ENCODE assay signal across 8 cellular contexts in genomic region chr18:11995445-11996189, GRCh38. TPM values are rescaled to one million over a fixed set of nuclear protein-coding genes. Genes with fewer than 3 reads are reported as not detected.
DNase-seq lines count a peak whose midpoint lies in the region; ATAC-seq and TF ChIP-seq lines count a peak whose summit lies in the region.

No MANE protein-coding gene starts in this region.

- CTCF ChIA-PET in CD8-positive, alpha-beta memory T cell (lab: Charles Lee): interaction anchor here (0.5 to 10.1 kb wide), 20 partner anchors 8 to 263 kb away, joined by 3 to 245 read pairs (median 3); partner anchors contain the start of gene IMPA2
- CTCF ChIA-PET in RWPE1 (lab: Yijun Ruan, JAX): interaction anchor here (0.6 to 4.4 kb wide), 24 partner anchors 10 to 685 kb away, joined by 3 to 67 read pairs (median 4); partner anchors contain the start of gene IMPA2

- peak; percentile 76 for ATAC-seq in GM19452 (IDR thresholded peaks at IDR 0.05; ENCODE audit: unreplicated experiment)

- peak; percentile 69 for TF ChIP-seq CTCF in RWPE1 (conservative IDR thresholded peaks at IDR 0.05; ENCODE audit: low read depth)
- TF ChIP-seq CTCF in osteocyte (IDR thresholded peaks at IDR 0.05): peak; percentile 85
- peak in 2 of 3 experiments; percentile 64 to 77 for TF ChIP-seq CTCF in vagina (IDR thresholded peaks at IDR 0.05)

- H3K4me1 ChIP-seq in CD8-positive, alpha-beta memory T cell (ENCODE audit: insufficient read depth, low read length): peaks cover 4% of the 10 kb centered on the region
- H3K4me1 ChIP-seq in vagina: peaks cover 46% of the 10 kb centered on the region

- DNase-seq in CD8-positive, alpha-beta memory T cell: peak; percentile 30 to 71 (median 41)
- peak in 51 of 76 experiments; percentile 0 to 76 (median 21) for DNase-seq in HUDEP-2 (lab: John Stamatoyannopoulos, UW; ENCODE audit: unreplicated experiment in 76 of 76)
- peak; percentile 67 for DNase-seq in RWPE1 (ENCODE audit: low spot score)
- DNase-seq in activated naive CD4-positive, alpha-beta T cell treated with Interleukin-2 at 50 U/mL for 16 hours: peak; percentile 60
- DNase-seq in globus pallidus (ENCODE audit: low spot score): peak; percentile 60
- no peak for DNase-seq in osteocyte (ENCODE audit: extremely low spot score, unreplicated experiment)
- DNase-seq in vagina (ENCODE audit: extremely low spot score in 2 of 2): no peak

- no peaks in the 10 kb centered on the region for H3K9me3 Mint-ChIP-seq in CD8-positive, alpha-beta memory T cell
- H3K9me3 Mint-ChIP-seq in osteocyte (ENCODE audit: unreplicated experiment): no peaks in the 10 kb centered on the region

- no peak overlapping the region for H3K4me3 ChIP-seq in CD8-positive, alpha-beta memory T cell (ENCODE audit: low read length)
- H3K4me3 ChIP-seq in vagina: peak overlapping the region in 1 of 2 donors; percentile 16

- intact Hi-C loops in vagina (cut with DNase I): loop anchor here (5.0 kb wide), 1 partner anchor 58 kb away; no protein-coding TSS in a partner anchor

- no peaks in the 10 kb centered on the region for H3K36me3 Mint-ChIP-seq in CD8-positive, alpha-beta memory T cell
- no peaks in the 10 kb centered on the region for H3K36me3 Mint-ChIP-seq in osteocyte (ENCODE audit: unreplicated experiment)

- peak overlapping the region in 5 of 8 donors; percentile 31 to 86 (median 72) for H3K27ac Mint-ChIP-seq in CD8-positive, alpha-beta memory T cell
- peak overlapping the region; percentile 80 for H3K27ac Mint-ChIP-seq in osteocyte (ENCODE audit: unreplicated experiment)

- H3K27me3 Mint-ChIP-seq in CD8-positive, alpha-beta memory T cell: peaks cover 0 to 2% of the 10 kb centered on the region in 2 donors
- H3K27me3 Mint-ChIP-seq in osteocyte (ENCODE audit: unreplicated experiment): no peaks in the 10 kb centered on the region

- POLR2A ChIA-PET in CD8-positive, alpha-beta memory T cell (lab: Charles Lee): interaction anchor here (1.0 kb wide), 1 partner anchor 55 kb away, joined by 3 read pairs; no protein-coding TSS in a partner anchor
- POLR2A ChIA-PET in RWPE1 (lab: Yijun Ruan, JAX; ENCODE audit: low non-redundant PET): interaction anchor here (1.1 kb wide), 1 partner anchor 9 kb away, joined by 7 read pairs; no protein-coding TSS in a partner anchor

- H3K27ac ChIP-seq in CD8-positive, alpha-beta memory T cell (ENCODE audit: low read depth, low read length): no peak overlapping the region
- H3K27ac ChIP-seq in RWPE1: peak overlapping the region; percentile 75
- H3K27ac ChIP-seq in vagina: peak overlapping the region; percentile 71

- no peaks in the 10 kb centered on the region for H3K9me3 ChIP-seq in CD8-positive, alpha-beta memory T cell (ENCODE audit: low read length)
- no peaks in the 10 kb centered on the region for H3K9me3 ChIP-seq in vagina

- H3K27me3 ChIP-seq in CD8-positive, alpha-beta memory T cell (ENCODE audit: insufficient read depth, low read length, poor library complexity, severe bottlenecking): no peaks in the 10 kb centered on the region
- H3K27me3 ChIP-seq in vagina: no peaks in the 10 kb centered on the region

- TF ChIP-seq POLR2A in vagina (IDR thresholded peaks at IDR 0.05): no peak

- H3K4me1 Mint-ChIP-seq in CD8-positive, alpha-beta memory T cell: peaks cover 8 to 12% (median 10%) of the 10 kb centered on the region in 3 donors
- peaks cover 26% of the 10 kb centered on the region for H3K4me1 Mint-ChIP-seq in osteocyte (ENCODE audit: unreplicated experiment)

- peak overlapping the region in 5 of 7 donors; percentile 9 to 61 (median 37) for H3K4me3 Mint-ChIP-seq in CD8-positive, alpha-beta memory T cell
- no peak overlapping the region for H3K4me3 Mint-ChIP-seq in osteocyte (ENCODE audit: unreplicated experiment)

- H3K36me3 ChIP-seq in CD8-positive, alpha-beta memory T cell (ENCODE audit: insufficient read depth, low read length): no peaks in the 10 kb centered on the region
- peaks cover 0 to 11% of the 10 kb centered on the region in 2 donors for H3K36me3 ChIP-seq in vagina

RNA-seq across cellular contexts. Expression of gene IMPA2, which starts 14.3 kb away (rescaled TPM):
- 10 to 100 TPM; 13.3 to 14.0 TPM for total RNA-seq in CD8-positive, alpha-beta memory T cell
- polyA plus RNA-seq in CD8-positive, alpha-beta memory T cell: 6.2 TPM
- total RNA-seq in osteocyte: 9.0 and 9.2 TPM in 2 replicates
- 128 TPM for total RNA-seq in vagina

Comparison
In these comparisons a context has a peak if more than half of its experiments do, and no peak if none do; other contexts are left out.
1. DNase-seq: peak in CD8-positive, alpha-beta memory T cell (5 of 5), HUDEP-2 (51 of 76), RWPE1 (single experiment), activated naive CD4-positive, alpha-beta T cell treated with Interleukin-2 at 50 U/mL for 16 hours (single experiment) and globus pallidus (single experiment); none in osteocyte (single experiment) and vagina (0 of 2).
2. Peak in every context shown above with its lines, with median percentiles within 50 percentile points of each other: CTCF ChIP-seq.